Comparison of ENCODE assay signal across 8 cellular contexts in the genomic region with DNA sequence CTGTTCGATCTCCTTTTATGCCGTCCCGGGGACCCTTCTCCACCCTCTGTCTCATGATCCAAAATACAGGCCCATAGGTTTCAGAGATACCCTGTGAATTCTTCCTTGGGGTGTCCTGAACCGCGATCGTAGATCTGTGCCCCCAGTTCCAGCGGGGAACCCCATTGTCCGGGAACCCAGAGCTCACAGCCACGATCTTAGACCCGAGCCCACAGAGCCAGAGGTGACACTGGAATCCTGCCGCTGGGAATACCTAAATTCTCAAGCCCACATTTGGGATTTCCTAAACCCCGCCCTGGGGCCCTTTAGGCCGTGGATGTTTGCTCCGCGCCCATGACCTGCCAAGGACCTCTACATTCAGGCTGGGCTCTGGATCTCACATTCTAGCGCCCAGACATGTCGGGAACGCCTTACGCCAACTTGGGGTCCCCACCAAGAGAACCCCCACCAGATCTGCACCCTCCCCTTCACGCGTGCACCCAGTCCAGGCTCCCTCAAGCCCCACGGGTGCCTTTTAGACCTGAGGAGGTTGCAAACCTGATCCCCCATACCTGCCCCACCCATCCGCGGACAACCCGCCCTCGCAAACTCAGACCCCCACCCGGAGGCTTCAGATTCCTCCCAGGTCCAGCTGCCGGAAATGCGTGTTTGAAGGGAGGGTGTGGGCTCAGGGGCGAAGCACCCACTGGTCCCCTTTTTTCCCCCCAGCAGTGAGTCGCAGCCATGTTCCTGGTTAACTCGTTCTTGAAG. TPM values are rescaled to one million over a fixed set of nuclear protein-coding genes. Genes with fewer than 3 reads are reported as not detected.
DNase-seq lines count a peak whose midpoint lies in the region; ATAC-seq and TF ChIP-seq lines count a peak whose summit lies in the region.

No MANE protein-coding gene starts in this region.

- CTCF ChIA-PET in activated CD8-positive, alpha-beta memory T cell treated with anti-CD3 and anti-CD28 coated beads, Interleukin-2, amount 10 ng/mL, durations not matched to agents 7 days and 5 days (lab: Charles Lee), result interaction anchor here (0.7 to 2.7 kb wide), 3 partner anchors 12 to 190 kb away, joined by 3 to 17 read pairs (median 3); no protein-coding TSS in a partner anchor

- peak overlapping the region; percentile 83 to 91 for H3K4me3 ChIP-seq in esophagus (ENCODE audit: low read depth in 1 of 2, low read length in 2 of 2)
- H3K4me3 ChIP-seq in mucosa of rectum (ENCODE audit: low read length in 2 of 2), result peak overlapping the region; percentile 98 to 99
- H3K4me3 ChIP-seq in suprapubic skin, result peak overlapping the region; percentile 86

- DNase-seq in ELR (ENCODE audit: low read depth) (peak; percentile 79), HFFc6 (no peak), NCI-H510A treated with DMSO at 0.1 percent for 48 hours (lab: John Stamatoyannopoulos, UW) (peak; percentile 40), suprapubic skin (ENCODE audit: low spot score in 2 of 2) (peak; percentile 81 to 85)
- peak; percentile 72 for DNase-seq in activated CD8-positive, alpha-beta memory T cell treated with anti-CD3 and anti-CD28 coated beads, Interleukin-2, amount 10 ng/mL, durations not matched to agents 7 days and 5 days

- TF ChIP-seq CTCF in HFFc6 (IDR thresholded peaks at IDR 0.05) (no peak), suprapubic skin (IDR thresholded peaks at IDR 0.05) (no peak)

- H3K4me3 Mint-ChIP-seq in HFFc6, result peak overlapping the region; percentile 98
- H3K4me3 Mint-ChIP-seq in activated CD8-positive, alpha-beta memory T cell treated with anti-CD3 and anti-CD28 coated beads, Interleukin-2, amount 10 ng/mL, durations not matched to agents 7 days and 5 days, result peak overlapping the region; percentile 93

- H3K27me3 Mint-ChIP-seq in HFFc6 (ENCODE audit: insufficient read depth), result peaks cover 10% of the 10 kb centered on the region
- no peaks in the 10 kb centered on the region for H3K27me3 Mint-ChIP-seq in activated CD8-positive, alpha-beta memory T cell treated with anti-CD3 and anti-CD28 coated beads, Interleukin-2, amount 10 ng/mL, durations not matched to agents 7 days and 5 days

- peak overlapping the region; percentile 97 for H3K27ac Mint-ChIP-seq in HFFc6
- H3K27ac Mint-ChIP-seq in activated CD8-positive, alpha-beta memory T cell treated with anti-CD3 and anti-CD28 coated beads, Interleukin-2, amount 10 ng/mL, durations not matched to agents 7 days and 5 days, result peak overlapping the region; percentile 93

- no peaks in the 10 kb centered on the region for H3K9me3 ChIP-seq in esophagus (ENCODE audit: control insufficient read depth in 2 of 2, insufficient read depth in 1 of 2, low read depth in 1 of 2, low read length in 1 of 2)
- no peaks in the 10 kb centered on the region for H3K9me3 ChIP-seq in mucosa of rectum (ENCODE audit: control insufficient read depth in 2 of 2, low read length in 2 of 2)
- no peaks in the 10 kb centered on the region for H3K9me3 ChIP-seq in suprapubic skin

- no peak for TF ChIP-seq POLR2A in suprapubic skin (IDR thresholded peaks at IDR 0.05)

- peaks cover 0 to 6% of the 10 kb centered on the region in 2 donors for H3K4me1 ChIP-seq in esophagus (ENCODE audit: control insufficient read depth in 2 of 2, insufficient read depth in 2 of 2, low read length in 1 of 2)
- H3K4me1 ChIP-seq in mucosa of rectum (ENCODE audit: control insufficient read depth in 2 of 2, insufficient read depth in 2 of 2, low read length in 2 of 2), result peaks cover 17 to 26% of the 10 kb centered on the region in 2 donors
- peaks cover 34% of the 10 kb centered on the region for H3K4me1 ChIP-seq in suprapubic skin

- WGBS in esophagus, 2 donors, result 0% methylated on average over 32 of the region's 32 CpGs
- WGBS in suprapubic skin, result 2% methylated on average over 6 of the region's 32 CpGs

- TF ChIP-seq EP300 in suprapubic skin (IDR thresholded peaks at IDR 0.05), result no peak

- peak; percentile 30 for ATAC-seq in activated CD8-positive, alpha-beta memory T cell treated with anti-CD3 and anti-CD28 coated beads, Interleukin-2, amount 10 ng/mL, durations not matched to agents 7 days and 5 days
- no peak for ATAC-seq in HG03469 (IDR thresholded peaks at IDR 0.05; ENCODE audit: unreplicated experiment)

- H3K27me3 ChIP-seq in esophagus (ENCODE audit: control insufficient read depth in 1 of 2, insufficient read depth in 2 of 2, low read length in 2 of 2) (no peaks in the 10 kb centered on the region), mucosa of rectum (ENCODE audit: control insufficient read depth in 2 of 2, insufficient read depth in 2 of 2, low read length in 2 of 2) (no peaks in the 10 kb centered on the region), suprapubic skin (no peaks in the 10 kb centered on the region)

- H3K27ac ChIP-seq in esophagus (ENCODE audit: low read depth in 2 of 2, low read length in 1 of 2), result peak overlapping the region; percentile 99
- peak overlapping the region; percentile 99 to 100 for H3K27ac ChIP-seq in mucosa of rectum (ENCODE audit: low read depth in 2 of 2, low read length in 2 of 2)
- peak overlapping the region; percentile 97 for H3K27ac ChIP-seq in suprapubic skin

- H3K9me3 Mint-ChIP-seq in HFFc6, result peaks cover 5% of the 10 kb centered on the region
- H3K9me3 Mint-ChIP-seq in activated CD8-positive, alpha-beta memory T cell treated with anti-CD3 and anti-CD28 coated beads, Interleukin-2, amount 10 ng/mL, durations not matched to agents 7 days and 5 days (ENCODE audit: low read depth), result no peaks in the 10 kb centered on the region

- peak overlapping the region; percentile 100 for H3K9ac ChIP-seq in mucosa of rectum (ENCODE audit: low read depth in 1 of 2, low read length in 2 of 2)

- H3K36me3 ChIP-seq in esophagus (ENCODE audit: control insufficient read depth in 2 of 2, insufficient read depth in 2 of 2, low read length in 1 of 2) (peaks cover 6 to 14% of the 10 kb centered on the region in 2 donors), mucosa of rectum (ENCODE audit: control insufficient read depth in 2 of 2, insufficient read depth in 2 of 2, low read length in 2 of 2) (peaks cover 23 to 30% of the 10 kb centered on the region in 2 donors), suprapubic skin (peaks cover 35% of the 10 kb centered on the region)

- H3K36me3 Mint-ChIP-seq in HFFc6 (ENCODE audit: low read depth), result peaks cover 32% of the 10 kb centered on the region
- peaks cover 28% of the 10 kb centered on the region for H3K36me3 Mint-ChIP-seq in activated CD8-positive, alpha-beta memory T cell treated with anti-CD3 and anti-CD28 coated beads, Interleukin-2, amount 10 ng/mL, durations not matched to agents 7 days and 5 days

- H3K4me1 Mint-ChIP-seq in HFFc6 (ENCODE audit: low read depth), result peaks cover 32% of the 10 kb centered on the region
- H3K4me1 Mint-ChIP-seq in activated CD8-positive, alpha-beta memory T cell treated with anti-CD3 and anti-CD28 coated beads, Interleukin-2, amount 10 ng/mL, durations not matched to agents 7 days and 5 days, result peaks cover 28% of the 10 kb centered on the region

RNA-seq across cellular contexts. Expression of a gene that starts 0.6 kb away (rescaled TPM):
- total RNA-seq in HFFc6 (2021; fragmentation: NEBNext Ultra II Directional; extraction: Animal tissue kit (Norgen Biotek cat#: 25700)), result 1,000 to 10,000 TPM; 1,039 to 1,309 (median 1,209) TPM
- total RNA-seq in activated CD8-positive, alpha-beta memory T cell treated with anti-CD3 and anti-CD28 coated beads, Interleukin-2, amount 10 ng/mL, durations not matched to agents 7 days and 5 days, result 100 to 1,000 TPM; 411 to 479 TPM
- 1,000 to 10,000 TPM in 1 of 2 donors, 100 to 1,000 TPM in 1; 919 to 1,019 TPM for polyA plus RNA-seq in esophagus
- 10 to 100 TPM; 60.2 to 95.5 (median 79.2) TPM for total RNA-seq in suprapubic skin

RNA-seq across cellular contexts. Expression of a gene that starts 11.8 kb away (rescaled TPM):
- total RNA-seq in HFFc6 (2021; fragmentation: NEBNext Ultra II Directional; extraction: Animal tissue kit (Norgen Biotek cat#: 25700)), result 100 to 1,000 TPM in 2 of 6 experiments, 10 to 100 TPM in 4; 59.8 to 139 (median 85.5) TPM
- total RNA-seq in activated CD8-positive, alpha-beta memory T cell treated with anti-CD3 and anti-CD28 coated beads, Interleukin-2, amount 10 ng/mL, durations not matched to agents 7 days and 5 days, result not detected
- polyA plus RNA-seq in esophagus, result 10 to 100 TPM; 17.3 to 22.9 TPM
- 10 to 100 TPM in 2 of 4 donors, 1 to 10 TPM in 2; 5.6 to 17.1 (median 11.4) TPM for total RNA-seq in suprapubic skin

RNA-seq across cellular contexts. Expression of a gene that starts 25.2 kb away (rescaled TPM):
- 100 to 1,000 TPM; 229 to 266 (median 243) TPM for total RNA-seq in HFFc6 (2021; fragmentation: NEBNext Ultra II Directional; extraction: Animal tissue kit (Norgen Biotek cat#: 25700))
- total RNA-seq in activated CD8-positive, alpha-beta memory T cell treated with anti-CD3 and anti-CD28 coated beads, Interleukin-2, amount 10 ng/mL, durations not matched to agents 7 days and 5 days, result 100 to 1,000 TPM; 141 to 166 TPM
- polyA plus RNA-seq in esophagus, result 100 to 1,000 TPM; 100 to 149 TPM
- total RNA-seq in suprapubic skin, result 100 to 1,000 TPM in 1 of 4 donors, 10 to 100 TPM in 3; 63.2 to 117 (median 90.5) TPM

RNA-seq across cellular contexts. Expression of a gene that starts 25.8 kb away (rescaled TPM):
- 10 to 100 TPM; 64.1 to 75.1 (median 69.2) TPM for total RNA-seq in HFFc6 (2021; fragmentation: NEBNext Ultra II Directional; extraction: Animal tissue kit (Norgen Biotek cat#: 25700))
- 10 to 100 TPM; 63.2 to 65.3 TPM for total RNA-seq in activated CD8-positive, alpha-beta memory T cell treated with anti-CD3 and anti-CD28 coated beads, Interleukin-2, amount 10 ng/mL, durations not matched to agents 7 days and 5 days
- polyA plus RNA-seq in esophagus, result 10 to 100 TPM; 66.7 to 77.8 TPM
- total RNA-seq in suprapubic skin, result 10 to 100 TPM; 21.8 to 57.5 (median 31.3) TPM

RNA-seq across cellular contexts. Expression of a gene that starts 29.5 kb away (rescaled TPM):
- not detected for total RNA-seq in HFFc6 (2021; fragmentation: NEBNext Ultra II Directional; extraction: Animal tissue kit (Norgen Biotek cat#: 25700))
- not detected for total RNA-seq in activated CD8-positive, alpha-beta memory T cell treated with anti-CD3 and anti-CD28 coated beads, Interleukin-2, amount 10 ng/mL, durations not matched to agents 7 days and 5 days
- polyA plus RNA-seq in esophagus, result under 1 TPM in 1 of 2 donors, not detected in 1; 0.16 TPM
- not detected for total RNA-seq in suprapubic skin

Comparison
In these comparisons a context has a peak if more than half of its experiments do, and no peak if none do; other contexts are left out.
1. RNA of a gene that starts 0.6 kb away (total RNA-seq): 1,039 to 1,309 TPM in HFFc6 and 411 to 479 TPM in activated CD8-positive, alpha-beta memory T cell treated with anti-CD3 and anti-CD28 coated beads, Interleukin-2, amount 10 ng/mL, durations not matched to agents 7 days and 5 days; 60.2 to 95.5 TPM in suprapubic skin; every median in the first group is over 4 times any median in the second.
2. RNA of a gene that starts 11.8 kb away (total RNA-seq): 59.8 to 139 TPM in HFFc6 and 5.6 to 17.1 TPM in suprapubic skin; not detected in activated CD8-positive, alpha-beta memory T cell treated with anti-CD3 and anti-CD28 coated beads, Interleukin-2, amount 10 ng/mL, durations not matched to agents 7 days and 5 days; every median in the first group is over 4 times any median in the second.
3. Peak in every context shown above with its lines, with median percentiles within 50 percentile points of each other: H3K27ac ChIP-seq and H3K4me3 ChIP-seq.